8 cellular contexts compared by ENCODE assay signal in genomic region chr4:143907811-143908210, GRCh38. TPM values are rescaled to one million over a fixed set of nuclear protein-coding genes. Genes with fewer than 3 reads are reported as not detected.
A peak's percentile ranks its signal among the peaks of the same experiment; 100 is the strongest.
DNase-seq lines count a peak whose midpoint lies in the region; ATAC-seq, FAIRE-seq and TF ChIP-seq lines count a peak whose summit lies in the region.
"Not testable (repeated sequence)": the region's sequence is repeated elsewhere in the genome, so short reads cannot be mapped to it uniquely, and the experiment has no call there.

No MANE protein-coding gene starts in this region.

- not testable (repeated sequence) for H3K36me3 ChIP-seq in KMS-11 (ENCODE audit: insufficient read depth); SJCRH30; K562 (ENCODE audit: control insufficient read depth, insufficient read depth, low read length); smooth muscle cell (ENCODE audit: low read depth)

- peak; percentile 46 to 60 for TF ChIP-seq RAD21 in K562 (CRISPR knock-in tag; conservative IDR thresholded peaks at IDR 0.05 in 1 of 2, IDR thresholded peaks at IDR 0.05 in 1 of 2)

- not testable (repeated sequence) for H3F3A ChIP-seq in smooth muscle cell (ENCODE audit: low read depth)

- not testable (repeated sequence) for BruUV-seq in K562 (replicated peaks; lab: Mats Ljungman, UMichigan)

- not testable (repeated sequence) for H3K9me3 ChIP-seq in SJCRH30 (replicated peaks); K562 (replicated peaks; ENCODE audit: control insufficient read depth, insufficient read depth, low read depth, low read length); smooth muscle cell (replicated peaks; ENCODE audit: low read depth)

- H3K27me3 ChIP-seq in KMS-11 (ENCODE audit: insufficient read depth, low read depth); SJCRH30; K562 (ENCODE audit: control insufficient read depth in 2 of 2, insufficient read depth in 2 of 2, low read length in 2 of 2); smooth muscle cell (ENCODE audit: low read depth): not testable (repeated sequence)

- POLR2A ChIA-PET in K562 (lab: Yijun Ruan, JAX), result interaction anchor here (0.7 kb wide), 1 partner anchor 260 kb away, joined by 3 read pairs; no protein-coding TSS in a partner anchor

- H3K9me1 ChIP-seq in K562 (ENCODE audit: control insufficient read depth, insufficient read depth, low read length), result not testable (repeated sequence)

- not testable (repeated sequence) for H3K4me1 ChIP-seq in KMS-11 (ENCODE audit: low read depth, poor library complexity, severe bottlenecking); SJCRH30; K562 (replicated peaks in 1 of 2; ENCODE audit: control insufficient read depth in 2 of 2, insufficient read depth in 2 of 2, low read length in 2 of 2); smooth muscle cell (ENCODE audit: low read depth)

- not testable (repeated sequence) for H3K27ac ChIP-seq in KMS-11; SJCRH30; K562 (ENCODE audit: extremely low read depth, low read depth, low read length); smooth muscle cell (ENCODE audit: low read depth)

- intact Hi-C loops in K562 (cut with micrococcal nuclease), result loop anchor here (1.0 to 10.0 kb wide), 4 partner anchors 53 to 134 kb away; partner anchors contain the start of gene GYPB

- not testable (repeated sequence) for FAIRE-seq in K562 (lab: Jason Lieb, UNC)

- CTCF ChIA-PET in K562 (lab: Yijun Ruan, JAX; ENCODE audit: low intra/inter-chr PET ratio), result interaction anchor here (1.6 kb wide), 1 partner anchor 134 kb away, joined by 9 read pairs; no protein-coding TSS in a partner anchor

- not testable (repeated sequence) for H3K9ac ChIP-seq in KMS-11; K562 (ENCODE audit: insufficient read depth in 1 of 2, low read depth in 2 of 2, low read length in 2 of 2); smooth muscle cell (ENCODE audit: low read depth)

- H4K20me1 ChIP-seq in KMS-11 (ENCODE audit: insufficient read depth); K562 (replicated peaks; ENCODE audit: control insufficient read depth, insufficient read depth, low read length); smooth muscle cell (ENCODE audit: low read depth): not testable (repeated sequence)

- TF ChIP-seq EP300 in K562 (IDR thresholded peaks at IDR 0.05; ENCODE audit: low read length), result not testable (repeated sequence)

- in situ Hi-C loops in K562 (cut with MboI), result loop anchor here (5.0 to 25.0 kb wide), 3 partner anchors 114 to 234 kb away; partner anchors contain the start of gene GYPA

- H2AFZ ChIP-seq in KMS-11 (ENCODE audit: low read depth); K562 (ENCODE audit: low read depth, low read length); smooth muscle cell (ENCODE audit: low read depth): not testable (repeated sequence)

- ATAC-seq in GM19043 (IDR thresholded peaks at IDR 0.05; ENCODE audit: low read depth, unreplicated experiment) (peak; percentile 42), HG02763 (IDR thresholded peaks at IDR 0.05; ENCODE audit: unreplicated experiment) (peak; percentile 62), K562 (peak; percentile 55)

- H3K79me2 ChIP-seq in KMS-11 (ENCODE audit: insufficient read depth, low read depth); smooth muscle cell (ENCODE audit: low read depth): not testable (repeated sequence)
- H3K79me2 ChIP-seq in K562 (ENCODE audit: control insufficient read depth, insufficient read depth, low read length), result peaks cover 46% of the 10 kb centered on the region

- WGBS in K562 (ENCODE audit: insufficient coverage, low coverage, missing lambda C conversion rate), result 3% methylated on average over 3 of the region's 3 CpGs
- WGBS in smooth muscle cell (ENCODE audit: low lambda C conversion rate), result 38% methylated on average over 3 of the region's 3 CpGs

- DNase-seq in COR-L47 (lab: John Stamatoyannopoulos, UW) (peak; percentile 25), SJCRH30 (peak; percentile 3 to 21), K562 (ENCODE audit: extremely low read depth in 1 of 4, low spot score in 3 of 4) (peak; percentile 7 to 78 (median 16)), iPS-NIHi11 (ENCODE audit: low spot score) (peak; percentile 14)
- not testable (repeated sequence) for DNase-seq in smooth muscle cell (lab: John Stamatoyannopoulos, UW; ENCODE audit: unreplicated experiment)

- TF ChIP-seq CTCF in KMS-11 (conservative IDR thresholded peaks at IDR 0.05; ENCODE audit: low read depth, low read length), result 0 out of 2 replicates have a peak, but pooled peaks have one; percentile 22
- TF ChIP-seq CTCF in K562 (IDR thresholded peaks at IDR 0.05 in 2 of 3, conservative IDR thresholded peaks at IDR 0.05 in 1 of 3; ENCODE audit: insufficient read depth in 2 of 3, low read depth in 1 of 3, low read length in 3 of 3), result peak; percentile 49 to 74 (median 61)
- TF ChIP-seq CTCF in smooth muscle cell (IDR thresholded peaks at IDR 0.05; ENCODE audit: borderline replicate concordance, insufficient read depth, poor library complexity, severe bottlenecking), result peak; percentile 21

- TF ChIP-seq POLR2A in K562 (conservative IDR thresholded peaks at IDR 0.05), result not testable (repeated sequence)

- not testable (repeated sequence) for H3K4me3 ChIP-seq in KMS-11 (IDR thresholded peaks at IDR 0.05; ENCODE audit: insufficient read depth, low read depth, low read length); SJCRH30; K562; smooth muscle cell

- H3K4me2 ChIP-seq in KMS-11; K562 (ENCODE audit: insufficient read depth, low read length); smooth muscle cell: not testable (repeated sequence)

TF ChIP-seq in K562, 482 proteins besides CTCF, POLR2A, EP300 and RAD21:
- TF ChIP-seq SMC3 (conservative IDR thresholded peaks at IDR 0.05; ENCODE audit: insufficient read depth, low read depth, low read length) (peak; percentile 55; the same call in 1 of the 2 replicates), MAZ (CRISPR knock-in tag; conservative IDR thresholded peaks at IDR 0.05 in 1 of 2, IDR thresholded peaks at IDR 0.05 in 1 of 2) (0 out of 4 replicates have a peak, but pooled peaks of 1 of the 2 experiments have one; percentile 25), ZNF384 (IDR thresholded peaks at IDR 0.05; ENCODE audit: low read depth, low read length) (peak; percentile 58)
TF ChIP-seq in K562: peak in this region for 3; not testable (repeated sequence) for 479.

RNA-seq across cellular contexts. Expression of gene GYPE, which starts 2.5 kb away (rescaled TPM):
- total RNA-seq in SJCRH30 (2014; rRNA removed; shearing (Covaris generic)), result not detected in 2 replicates
- 32.8 and 64.4 TPM in 2 replicates for total RNA-seq in K562 (2011; cell fraction: chromatin; rRNA removed; ENCODE audit: low replicate concordance)
- 38.7 and 48.6 TPM in 2 replicates for total RNA-seq in K562 (2011; cell fraction: nucleolus; rRNA removed)
- 104 and 157 TPM in 2 replicates for total RNA-seq in K562 (2011; cell fraction: nucleoplasm; rRNA removed)
- total RNA-seq in K562 (2014; rRNA removed) (16.8 and 26.2 TPM in 2 replicates), K562 (2014; rRNA removed; fragmentation: Illumina TruSeq; extraction: Trizol) (43.7 and 48.4 TPM in 2 replicates), K562 (2015; rRNA removed; fragmentation: Illumina TruSeq; extraction: Trizol) (16.4 and 17.3 TPM in 2 replicates), K562 (2021) (33.9 and 36.0 TPM in 2 replicates), smooth muscle cell (not detected in 2 replicates)
- polyA plus RNA-seq in K562 (2011; rRNA removed) (108 and 121 TPM in 2 replicates), K562 (2014; fragmentation: Illumina TruSeq; extraction: Trizol) (53.6 and 64.6 TPM in 2 replicates), K562 (2014; fragmentation: Nextera tagmentation; extraction: Ambion mirVana) (10 to 100 TPM; 72.0 to 75.6 TPM), K562 (2014; rRNA removed) (34.1 and 43.0 TPM in 2 replicates), smooth muscle cell (not detected in 2 replicates)
- 38.3 and 103 TPM in 2 replicates for polyA plus RNA-seq in K562 (2011; cell fraction: cytosol; rRNA removed)
- polyA plus RNA-seq in K562 (2011; cell fraction: nucleus; rRNA removed), result 27.2 and 52.4 TPM in 2 replicates
- polyA plus RNA-seq in K562 (2012), result 27.9 and 41.1 TPM in 2 replicates
- 70.6 and 77.4 TPM in 2 replicates for polyA minus RNA-seq in K562 (2011; rRNA and poly(A)+ RNA removed)
- polyA minus RNA-seq in K562 (2011; cell fraction: cytosol; rRNA and poly(A)+ RNA removed), result 12.3 and 16.2 TPM in 2 replicates
- polyA minus RNA-seq in K562 (2011; cell fraction: nucleus; rRNA and poly(A)+ RNA removed), result 11.3 and 27.3 TPM in 2 replicates

Comparison
In these comparisons a context has a peak if more than half of its experiments do, and no peak if none do; other contexts are left out.
1. RNA of gene GYPE, which starts 2.5 kb away (total RNA-seq): 16.4 to 157 TPM in K562; not detected in SJCRH30 and not detected in smooth muscle cell; every median in the first group is over 10 times any median in the second.
2. Peak in every context shown above with its lines, with median percentiles within 50 percentile points of each other: ATAC-seq and CTCF ChIP-seq.